In the genomic region with DNA sequence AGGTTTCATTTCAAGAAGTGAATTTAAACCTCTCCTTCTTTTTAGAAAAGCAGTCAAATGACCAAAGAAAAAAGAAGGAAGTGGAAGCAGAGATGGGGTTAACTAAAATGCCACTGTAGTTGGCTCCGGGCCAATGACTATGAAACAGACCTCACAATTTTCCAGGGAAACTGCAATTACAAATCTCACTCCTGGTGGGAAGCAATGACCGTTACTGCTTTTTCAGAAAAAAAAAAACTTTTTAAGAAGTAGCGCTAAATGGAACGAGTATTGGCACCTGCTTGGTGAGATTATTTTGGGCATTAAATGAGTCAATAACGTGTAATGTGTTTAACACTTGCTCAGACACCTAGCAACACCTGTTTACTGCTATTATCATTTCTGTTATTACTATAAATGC, we compare ENCODE assay signal across 11 cellular contexts. TPM values are rescaled to one million over a fixed set of nuclear protein-coding genes. Genes with fewer than 3 reads are reported as not detected.
DNase-seq lines count a peak whose midpoint lies in the region; FAIRE-seq and TF ChIP-seq lines count a peak whose summit lies in the region.
"Had no signal": no experiment of that assay in that cellular context is flagged by ENCODE, and none has a peak within 500 bp of the region (broad histone marks: within the 10 kb centered on the region; RNA-seq: fewer than 3 reads in every experiment).

No MANE protein-coding gene starts in this region.

- H3K27ac ChIP-seq in thyroid gland: no peak overlapping the region

- peak; percentile 66 for FAIRE-seq in endometrium (lab: Jason Lieb, UNC)

- peaks cover 12 to 24% of the 10 kb centered on the region in 2 donors for H3K4me1 ChIP-seq in thyroid gland

- no peaks in the 10 kb centered on the region for H3K9me3 ChIP-seq in thyroid gland

- no peaks in the 10 kb centered on the region for H3K27me3 ChIP-seq in thyroid gland

- intact Hi-C loops in thyroid gland (cut with DNase I): loop anchor here (10.0 kb wide), 1 partner anchor 189 kb away; no protein-coding TSS in a partner anchor

- H3K36me3 ChIP-seq in thyroid gland: no peaks in the 10 kb centered on the region

- no peak overlapping the region for H3K4me3 ChIP-seq in thyroid gland (replicated peaks in 1 of 3)

- WGBS in thyroid gland, 2 donors: 16 to 21% methylated on average over 5 of the region's 5 CpGs

- peak; percentile 7 for DNase-seq in NCI-H2171 (lab: John Stamatoyannopoulos, UW)
- no peak for DNase-seq in NCI-H2171 treated with DMSO at 0.1 percent for 48 hours (lab: John Stamatoyannopoulos, UW)
- peak; percentile 12 for DNase-seq in NCI-H1105 treated with DMSO at 0.1 percent for 48 hours (lab: John Stamatoyannopoulos, UW)
- DNase-seq in thyroid gland: peak; percentile 9 to 12
- no peak for DNase-seq in NCI-H2107 (lab: John Stamatoyannopoulos, UW)
- DNase-seq in activated CD4-positive, CD25-positive, alpha-beta regulatory T cell treated with anti-CD3 and anti-CD28 coated beads, Interleukin-2, amount 50 U/mL, for 72 hours: no peak
- DNase-seq in NCI-H1048 (lab: John Stamatoyannopoulos, UW): no peak
- DNase-seq: effector CD4-positive, alpha-beta T cell; NCI-H510A had no signal

- TF ChIP-seq CTCF in thyroid gland (IDR thresholded peaks at IDR 0.05): no peak

- no peak for TF ChIP-seq POLR2A in thyroid gland (IDR thresholded peaks at IDR 0.05)

RNA-seq across cellular contexts. Expression of a gene that starts 1.2 kb away (rescaled TPM):
- 10 to 100 TPM in 2 of 4 donors, 1 to 10 TPM in 2; 1.8 to 21.8 (median 9.7) TPM for total RNA-seq in thyroid gland
- total RNA-seq: T-helper 2 cell treated with Interferon-gamma antibody and Interleukin-4, amounts not matched to agents 100 ng/mL and 5 ng/mL, for 36 hours had no signal

RNA-seq across cellular contexts. Expression of a gene that starts 5.0 kb away (rescaled TPM):
- 100 to 1,000 TPM in 1 of 4 donors, 10 to 100 TPM in 3; 66.9 to 105 (median 77.3) TPM for total RNA-seq in thyroid gland

Comparison
In these comparisons a context has a peak if more than half of its experiments do, and no peak if none do; other contexts are left out.
1. DNase-seq: peak in NCI-H2171 (single experiment), NCI-H1105 treated with DMSO at 0.1 percent for 48 hours (single experiment) and thyroid gland (2 of 2); none in NCI-H2171 treated with DMSO at 0.1 percent for 48 hours (single experiment), NCI-H2107 (single experiment), activated CD4-positive, CD25-positive, alpha-beta regulatory T cell treated with anti-CD3 and anti-CD28 coated beads, Interleukin-2, amount 50 U/mL, for 72 hours (single experiment) and NCI-H1048 (single experiment).